ENCODE assay signal across 17 cellular contexts in the genomic region with DNA sequence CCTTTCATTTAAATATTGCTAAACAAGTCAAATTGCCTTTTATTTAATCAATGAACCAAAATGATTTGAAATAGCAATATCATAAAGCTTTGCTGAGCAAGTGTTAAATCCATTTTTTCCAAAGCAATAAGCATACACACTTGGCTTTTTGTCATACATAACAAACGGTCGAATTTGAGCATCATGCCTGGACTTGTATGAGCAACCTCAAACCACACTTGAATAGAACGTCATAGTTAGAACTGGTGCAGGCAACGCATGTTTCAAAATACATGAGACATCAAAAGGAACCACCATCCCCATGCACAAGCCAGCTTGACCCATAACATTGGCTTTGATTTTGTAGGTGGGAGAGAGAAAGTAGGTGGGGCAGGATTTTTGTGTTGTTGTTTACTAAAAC.
DNase-seq lines count a peak whose midpoint lies in the region; ATAC-seq and TF ChIP-seq lines count a peak whose summit lies in the region.
"Had no signal": no experiment of that assay in that cellular context is flagged by ENCODE, and none has a peak within 500 bp of the region (broad histone marks: within the 10 kb centered on the region; RNA-seq: fewer than 3 reads in every experiment).

No MANE protein-coding gene starts in this region.

- no peak overlapping the region for H2AFZ ChIP-seq in mammary epithelial cell (ENCODE audit: low read depth, low read length)

- intact Hi-C loops in mammary epithelial cell (cut with micrococcal nuclease), result loop anchor here (10.0 kb wide), 3 partner anchors 484 to 776 kb away; no protein-coding TSS in a partner anchor
- intact Hi-C loops in left ventricle myocardium inferior (cut with micrococcal nuclease), result no loop called here

- dilution Hi-C loops in mammary epithelial cell (cut with HindIII; ENCODE audit: low sequenced_read_pairs), result no loop called here

- peaks cover 4% of the 10 kb centered on the region for H3K4me1 ChIP-seq in mammary epithelial cell (ENCODE audit: insufficient read depth, low read length)
- no peaks in the 10 kb centered on the region for H3K4me1 ChIP-seq in left ventricle myocardium inferior
- H3K4me1 ChIP-seq: Caco-2 had no signal

- TF ChIP-seq CTCF in mammary epithelial cell (conservative IDR thresholded peaks at IDR 0.05 in 1 of 2, IDR thresholded peaks at IDR 0.05 in 1 of 2; ENCODE audit: extremely low read depth in 1 of 2, insufficient read depth in 1 of 2, low read depth in 1 of 2, low read length in 2 of 2) (no peak), left ventricle myocardium inferior (IDR thresholded peaks at IDR 0.05; ENCODE audit: borderline replicate concordance) (no peak)

- ATAC-seq in esophagus mucosa (peak; percentile 52), GM19324 (IDR thresholded peaks at IDR 0.05; ENCODE audit: low FRiP score, unreplicated experiment) (no peak)
- ATAC-seq: A549 had no signal

- no peak overlapping the region for H3K27ac ChIP-seq in mammary epithelial cell (ENCODE audit: insufficient read depth, low read depth, low read length)
- H3K27ac ChIP-seq in left ventricle myocardium inferior (replicated peaks), result no peak overlapping the region
- H3K27ac ChIP-seq: 22Rv1, A549, C4-2B had no signal

- H3K4me2 ChIP-seq in mammary epithelial cell (ENCODE audit: insufficient read depth, low read depth, low read length), result peak overlapping the region; percentile 15
- H3K4me2 ChIP-seq: A549 had no signal

- CTCF ChIA-PET in mammary epithelial cell (lab: Charles Lee; ENCODE audit: low non-redundant PET), result no interaction called here

- 3% methylated on average over 4 of the region's 4 CpGs for whole genome bisulfite sequencing in mammary epithelial cell (ENCODE audit: low coverage, missing lambda C conversion rate)

- H3K36me3 ChIP-seq in mammary epithelial cell (ENCODE audit: insufficient read depth, low read length) (no peaks in the 10 kb centered on the region), left ventricle myocardium inferior (no peaks in the 10 kb centered on the region)

- H3K4me3 ChIP-seq in mammary epithelial cell (replicated peaks in 1 of 3; ENCODE audit: insufficient read depth in 1 of 3, low read depth in 2 of 3, low read length in 3 of 3), result no peak overlapping the region
- H3K4me3 ChIP-seq in left ventricle myocardium inferior, result no peak overlapping the region
- H3K4me3 ChIP-seq: A549 had no signal

- no peak overlapping the region for H3K9ac ChIP-seq in mammary epithelial cell (ENCODE audit: insufficient read depth, low read length)

- in situ Hi-C loops in mammary epithelial cell (cut with MboI; ENCODE audit: low sequenced_read_pairs in 2 of 2), result no loop called here

- no peaks in the 10 kb centered on the region for H3K27me3 ChIP-seq in mammary epithelial cell (ENCODE audit: insufficient read depth, low read length)
- no peaks in the 10 kb centered on the region for H3K27me3 ChIP-seq in left ventricle myocardium inferior (ENCODE audit: low read depth)

- peak; percentile 43 for DNase-seq in NCI-H1105 treated with DMSO at 0.1 percent for 48 hours (lab: John Stamatoyannopoulos, UW)
- no peak for DNase-seq in NCI-H1105 (lab: John Stamatoyannopoulos, UW)
- peak; percentile 46 for DNase-seq in HPDE6-E6E7 (ENCODE audit: extremely low spot score)
- peak; percentile 93 for DNase-seq in mammary epithelial cell
- DNase-seq in hepatic stellate cell (ENCODE audit: low spot score), result no peak
- DNase-seq in left ventricle myocardium inferior, result no peak
- DNase-seq: AML-193; Caco-2; CD4-positive, alpha-beta T cell; DMS79 treated with DMSO at 0.1 percent for 48 hours; GF-D8; H9 had no signal

- H3K79me2 ChIP-seq in mammary epithelial cell (ENCODE audit: insufficient read depth, low read length), result no peaks in the 10 kb centered on the region

- BruUV-seq in mammary epithelial cell (replicated peaks; lab: Mats Ljungman, UMichigan), result no TSS peak

- no peaks in the 10 kb centered on the region for H3K9me3 ChIP-seq in mammary epithelial cell (replicated peaks; ENCODE audit: insufficient read depth, low read length)
- peaks cover 5% of the 10 kb centered on the region for H3K9me3 ChIP-seq in left ventricle myocardium inferior (replicated peaks)
- H3K9me3 ChIP-seq: A549, Caco-2 had no signal

- H4K20me1 ChIP-seq in mammary epithelial cell (ENCODE audit: insufficient read depth, low read length), result no peaks in the 10 kb centered on the region

Comparison
In these comparisons a context has a peak if more than half of its experiments do, and no peak if none do; other contexts are left out.
1. DNase-seq: peak in NCI-H1105 treated with DMSO at 0.1 percent for 48 hours (single experiment), HPDE6-E6E7 (single experiment) and mammary epithelial cell (single experiment); none in NCI-H1105 (single experiment), hepatic stellate cell (single experiment) and left ventricle myocardium inferior (single experiment).